In genomic region chr15:64044315-64045105, GRCh38 we compare ENCODE assay signal across 7 cellular contexts. TPM values are rescaled to one million over a fixed set of nuclear protein-coding genes. Genes with fewer than 3 reads are reported as not detected.
DNase-seq lines count a peak whose midpoint lies in the region; ATAC-seq, FAIRE-seq and TF ChIP-seq lines count a peak whose summit lies in the region.

No MANE protein-coding gene starts in this region.

- intact Hi-C loops in activated B cell treated with CpG ODN at 0.5 μM for 24 hours (cut with micrococcal nuclease): loop anchor here (1.0 to 5.0 kb wide), 5 partner anchors 34 to 212 kb away; partner anchors contain the start of gene HERC1
- intact Hi-C loops in prostate gland (cut with DNase I): loop anchor here (5.0 to 10.0 kb wide), 2 partner anchors 100 to 292 kb away; no protein-coding TSS in a partner anchor
- intact Hi-C loops in transverse colon (cut with DNase I; ENCODE audit: low total_unique reads): loop anchor here (5.0 kb wide), 2 partner anchors 97 to 1943 kb away; no protein-coding TSS in a partner anchor

- no peaks in the 10 kb centered on the region for H3K9me3 ChIP-seq in prostate gland
- H3K9me3 ChIP-seq in transverse colon: no peaks in the 10 kb centered on the region

- TF ChIP-seq CTCF in activated B cell treated with CpG ODN at 0.5 μM for 24 hours (IDR thresholded peaks at IDR 0.05): no peak
- no peak for TF ChIP-seq CTCF in progenitor cell of endocrine pancreas (IDR thresholded peaks at IDR 0.05; ENCODE audit: unreplicated experiment)
- no peak for TF ChIP-seq CTCF in prostate gland (IDR thresholded peaks at IDR 0.05)
- no peak for TF ChIP-seq CTCF in transverse colon (IDR thresholded peaks at IDR 0.05)

- H3K36me3 Mint-ChIP-seq in activated B cell treated with CpG ODN at 0.5 μM for 24 hours (ENCODE audit: low read depth) (no peaks in the 10 kb centered on the region), progenitor cell of endocrine pancreas (ENCODE audit: insufficient read depth) (no peaks in the 10 kb centered on the region)

- no peak for FAIRE-seq in RCC 7860 (lab: Jason Lieb, UNC)

- H3K4me1 Mint-ChIP-seq in activated B cell treated with CpG ODN at 0.5 μM for 24 hours: peaks cover 58% of the 10 kb centered on the region
- H3K4me1 Mint-ChIP-seq in progenitor cell of endocrine pancreas (ENCODE audit: low read depth): peaks cover 3% of the 10 kb centered on the region

- peak; percentile 56 for DNase-seq in activated B cell treated with CpG ODN at 0.5 μM for 24 hours
- DNase-seq in progenitor cell of endocrine pancreas (ENCODE audit: low spot score, unreplicated experiment): no peak
- no peak for DNase-seq in RCC 7860 (ENCODE audit: low spot score)
- no peak for DNase-seq in prostate gland (ENCODE audit: low spot score)
- no peak for DNase-seq in transverse colon

- ATAC-seq in GM18520 (IDR thresholded peaks at IDR 0.05; ENCODE audit: unreplicated experiment) (peak; percentile 48), HG02642 (IDR thresholded peaks at IDR 0.05; ENCODE audit: poor library complexity, unreplicated experiment) (peak; percentile 44), activated B cell treated with CpG ODN at 0.5 μM for 24 hours (ENCODE audit: low read depth) (peak; percentile 85)

- H3K27me3 Mint-ChIP-seq in activated B cell treated with CpG ODN at 0.5 μM for 24 hours (no peaks in the 10 kb centered on the region), progenitor cell of endocrine pancreas (peaks cover 62% of the 10 kb centered on the region)

- H3K4me3 ChIP-seq in prostate gland (no peak overlapping the region), transverse colon (peak overlapping the region in 1 of 4 donors; percentile 58)

- POLR2A ChIA-PET in activated B cell treated with CpG ODN at 0.5 μM for 24 hours (lab: Charles Lee): interaction anchor here (0.5 to 2.4 kb wide), 14 partner anchors 10 to 615 kb away, joined by 3 to 16 read pairs (median 4); partner anchors contain the start of genes CIAO2A and SNX22

- H3K27ac ChIP-seq in prostate gland: no peak overlapping the region
- no peak overlapping the region for H3K27ac ChIP-seq in transverse colon

- 89% methylated on average over 7 of the region's 7 CpGs for WGBS in prostate gland
- WGBS in transverse colon (ENCODE audit: low coverage in 1 of 2), 2 donors: 59 to 60% methylated on average over 1 to 7 of the region's 7 CpGs

- CTCF ChIA-PET in activated B cell treated with CpG ODN at 0.5 μM for 24 hours (lab: Charles Lee): interaction anchor here (1.3 to 3.8 kb wide), 5 partner anchors 23 to 292 kb away, joined by 4 to 50 read pairs (median 27); no protein-coding TSS in a partner anchor

- in situ Hi-C loops in transverse colon (cut with MboI; ENCODE audit: low pct_ligation_motif_present in 1 of 4, low pct_unique_long_range_greater_than_20kb in 1 of 4, low sequenced_read_pairs in 3 of 4): no loop called here

- H3K27me3 ChIP-seq in prostate gland (replicated peaks; ENCODE audit: insufficient read depth) (no peaks in the 10 kb centered on the region), transverse colon (no peaks in the 10 kb centered on the region)

- TF ChIP-seq EP300 in transverse colon (IDR thresholded peaks at IDR 0.05; ENCODE audit: low read depth): no peak

- H3K4me1 ChIP-seq in prostate gland (replicated peaks): no peaks in the 10 kb centered on the region
- H3K4me1 ChIP-seq in transverse colon: peaks cover 7 to 22% (median 18%) of the 10 kb centered on the region in 4 donors

- H3K9me3 Mint-ChIP-seq in activated B cell treated with CpG ODN at 0.5 μM for 24 hours: no peaks in the 10 kb centered on the region
- no peaks in the 10 kb centered on the region for H3K9me3 Mint-ChIP-seq in progenitor cell of endocrine pancreas (ENCODE audit: low read depth)

- H3K27ac Mint-ChIP-seq in activated B cell treated with CpG ODN at 0.5 μM for 24 hours (peak overlapping the region; percentile 72), progenitor cell of endocrine pancreas (peak overlapping the region; percentile 69)

- H3K4me3 Mint-ChIP-seq in activated B cell treated with CpG ODN at 0.5 μM for 24 hours (peak overlapping the region; percentile 70), progenitor cell of endocrine pancreas (ENCODE audit: low read depth) (peak overlapping the region; percentile 60)

- TF ChIP-seq POLR2A in prostate gland (IDR thresholded peaks at IDR 0.05) (no peak), transverse colon (IDR thresholded peaks at IDR 0.05) (no peak)

- H3K36me3 ChIP-seq in prostate gland (no peaks in the 10 kb centered on the region), transverse colon (no peaks in the 10 kb centered on the region)

RNA-seq across cellular contexts. Expression of gene DAPK2, which starts 1.8 kb away (rescaled TPM):
- total RNA-seq in activated B cell treated with CpG ODN at 0.5 μM for 24 hours: 4.2 and 4.3 TPM in 2 replicates
- 2.0 and 3.2 TPM in 2 replicates for total RNA-seq in progenitor cell of endocrine pancreas
- 10 to 100 TPM; 13.8 to 40.4 TPM for total RNA-seq in prostate gland
- 100 to 1,000 TPM in 3 of 4 donors, 10 to 100 TPM in 1; 45.1 to 244 (median 107) TPM for total RNA-seq in transverse colon

RNA-seq across cellular contexts. Expression of gene CIAO2A, which starts 49.1 kb away (rescaled TPM):
- total RNA-seq in activated B cell treated with CpG ODN at 0.5 μM for 24 hours (58.4 and 63.2 TPM in 2 replicates), progenitor cell of endocrine pancreas (52.6 and 54.4 TPM in 2 replicates), prostate gland (100 to 1,000 TPM in 1 of 2 donors, 10 to 100 TPM in 1; 47.2 to 133 TPM), transverse colon (100 to 1,000 TPM in 2 of 4 donors, 10 to 100 TPM in 2; 28.1 to 160 (median 104) TPM)

RNA-seq across cellular contexts. Expression of gene SNX1, which starts 51.3 kb away (rescaled TPM):
- total RNA-seq in activated B cell treated with CpG ODN at 0.5 μM for 24 hours (137 and 138 TPM in 2 replicates), progenitor cell of endocrine pancreas (91.4 and 95.9 TPM in 2 replicates), prostate gland (100 to 1,000 TPM; 109 to 110 TPM), transverse colon (10 to 100 TPM; 42.4 to 91.0 (median 65.4) TPM)
